In genomic region chr2:179591690-179592089, GRCh38 we compare ENCODE assay signal across 22 cellular contexts.
DNase-seq lines count a peak whose midpoint lies in the region; ATAC-seq and TF ChIP-seq lines count a peak whose summit lies in the region.
"Had no signal": no experiment of that assay in that cellular context is flagged by ENCODE, and none has a peak within 500 bp of the region (broad histone marks: within the 10 kb centered on the region; RNA-seq: fewer than 3 reads in every experiment).

No MANE protein-coding gene starts in this region.

- no peak for TF ChIP-seq CTCF in fibroblast of lung (conservative IDR thresholded peaks at IDR 0.05 in 1 of 2, IDR thresholded peaks at IDR 0.05 in 1 of 2; ENCODE audit: low read depth in 1 of 2, low read length in 2 of 2)
- no peak for TF ChIP-seq CTCF in gastrocnemius medialis (IDR thresholded peaks at IDR 0.05 in 4 of 5, conservative IDR thresholded peaks at IDR 0.05 in 1 of 5)

- no peak overlapping the region for H3K4me2 ChIP-seq in fibroblast of lung (ENCODE audit: extremely low read depth, insufficient read depth, low read length)
- H3K4me2 ChIP-seq: KMS-11 had no signal

- no peaks in the 10 kb centered on the region for H4K20me1 ChIP-seq in fibroblast of lung (ENCODE audit: control insufficient read depth, extremely low read depth, insufficient read depth, low read length)

- H3K4me1 ChIP-seq in ACC112 (ENCODE audit: control insufficient read depth, insufficient read depth, low read length, unreplicated experiment) (peaks cover 28% of the 10 kb centered on the region), SJCRH30 (peaks cover 11% of the 10 kb centered on the region), fibroblast of lung (ENCODE audit: control insufficient read depth, extremely low read depth, insufficient read depth, low read length) (peaks cover 2% of the 10 kb centered on the region), gastrocnemius medialis (peaks cover 7 to 13% of the 10 kb centered on the region in 2 donors)

- no peaks in the 10 kb centered on the region for H3K79me2 ChIP-seq in ACC112 (ENCODE audit: control insufficient read depth, insufficient read depth, low read length, unreplicated experiment)
- no peaks in the 10 kb centered on the region for H3K79me2 ChIP-seq in fibroblast of lung (ENCODE audit: control insufficient read depth, insufficient read depth, low read length)

- H3K4me3 ChIP-seq in ACC112 (ENCODE audit: low read depth, low read length) (no peak overlapping the region), SJCRH30 (no peak overlapping the region), fibroblast of lung (replicated peaks in 1 of 4; ENCODE audit: control extremely low read depth in 1 of 4, insufficient read depth in 1 of 4, low read depth in 3 of 4, low read length in 4 of 4) (no peak overlapping the region), gastrocnemius medialis (peak overlapping the region in 1 of 4 donors; percentile 52)

- no peaks in the 10 kb centered on the region for H3K9me3 ChIP-seq in SJCRH30 (replicated peaks)
- H3K9me3 ChIP-seq in fibroblast of lung (ENCODE audit: control insufficient read depth, insufficient read depth, low read depth, low read length), result no peaks in the 10 kb centered on the region
- H3K9me3 ChIP-seq in gastrocnemius medialis, result no peaks in the 10 kb centered on the region

- ATAC-seq in gastrocnemius medialis (no peak), GM21723 (IDR thresholded peaks at IDR 0.05; ENCODE audit: unreplicated experiment) (no peak), GM21619 (IDR thresholded peaks at IDR 0.05; ENCODE audit: unreplicated experiment) (no peak), HG02588 (IDR thresholded peaks at IDR 0.05; ENCODE audit: unreplicated experiment) (no peak)
- ATAC-seq: Panc1 had no signal

- H2AFZ ChIP-seq in ACC112 (ENCODE audit: low read length, unreplicated experiment) (peak overlapping the region; percentile 48), fibroblast of lung (ENCODE audit: low read length) (peak overlapping the region; percentile 3)

- in situ Hi-C loops in gastrocnemius medialis (cut with MboI; ENCODE audit: low sequenced_read_pairs in 4 of 4), result no loop called here

- DNase-seq in SJCRH30, result no peak
- no peak for DNase-seq in fibroblast of lung (ENCODE audit: low read depth in 2 of 2)
- no peak for DNase-seq in gastrocnemius medialis
- no peak for DNase-seq in NCI-H524 treated with DMSO at 0.1 percent for 48 hours (lab: John Stamatoyannopoulos, UW)
- DNase-seq: AML-193; C1 segment of cervical spinal cord; CD8-positive, alpha-beta memory T cell; GF-D8; NCI-H1092 treated with DMSO at 0.1 percent for 48 hours; NCI-H1436 treated with DMSO at 0.1 percent for 48 hours; NCI-H1930; NCI-H510A; NCI-H748 treated with DMSO at 0.1 percent for 48 hours; SIG-M5; T-helper 1 cell had no signal

- H3K27ac ChIP-seq in ACC112 (ENCODE audit: low read depth, low read length), result no peak overlapping the region
- peak overlapping the region; percentile 13; the same call in 1 of the 2 replicates for H3K27ac ChIP-seq in SJCRH30
- H3K27ac ChIP-seq in fibroblast of lung (ENCODE audit: insufficient read depth, low read length), result no peak overlapping the region
- peak overlapping the region; percentile 76 to 88 (median 82) for H3K27ac ChIP-seq in gastrocnemius medialis
- H3K27ac ChIP-seq: 22Rv1, KMS-11 had no signal

- H3K27me3 ChIP-seq in ACC112 (ENCODE audit: insufficient read depth, low read length) (no peaks in the 10 kb centered on the region), SJCRH30 (no peaks in the 10 kb centered on the region), fibroblast of lung (ENCODE audit: control insufficient read depth, insufficient read depth, low read length) (no peaks in the 10 kb centered on the region), gastrocnemius medialis (no peaks in the 10 kb centered on the region)

- intact Hi-C loops in gastrocnemius medialis (cut with DNase I; ENCODE audit: low total_unique reads), result loop anchor here (5.0 kb wide), 1 partner anchor 151 kb away; no protein-coding TSS in a partner anchor

- no peak for TF ChIP-seq POLR2A in gastrocnemius medialis (IDR thresholded peaks at IDR 0.05)

- no peak overlapping the region for H3K9ac ChIP-seq in fibroblast of lung (ENCODE audit: insufficient read depth, low read length)
- H3K9ac ChIP-seq: KMS-11 had no signal

- H3K36me3 ChIP-seq in ACC112 (ENCODE audit: insufficient read depth, low read length) (no peaks in the 10 kb centered on the region), SJCRH30 (no peaks in the 10 kb centered on the region), fibroblast of lung (ENCODE audit: control insufficient read depth, insufficient read depth, low read length) (no peaks in the 10 kb centered on the region), gastrocnemius medialis (no peaks in the 10 kb centered on the region)

Comparison
In these comparisons a context has a peak if more than half of its experiments do, and no peak if none do; other contexts are left out.
1. H3K27ac ChIP-seq: peak in SJCRH30 (single experiment) and gastrocnemius medialis (4 of 4); none in ACC112 (single experiment) and fibroblast of lung (single experiment).